Comparison of ENCODE assay signal across 1 cellular context in the genomic region with DNA sequence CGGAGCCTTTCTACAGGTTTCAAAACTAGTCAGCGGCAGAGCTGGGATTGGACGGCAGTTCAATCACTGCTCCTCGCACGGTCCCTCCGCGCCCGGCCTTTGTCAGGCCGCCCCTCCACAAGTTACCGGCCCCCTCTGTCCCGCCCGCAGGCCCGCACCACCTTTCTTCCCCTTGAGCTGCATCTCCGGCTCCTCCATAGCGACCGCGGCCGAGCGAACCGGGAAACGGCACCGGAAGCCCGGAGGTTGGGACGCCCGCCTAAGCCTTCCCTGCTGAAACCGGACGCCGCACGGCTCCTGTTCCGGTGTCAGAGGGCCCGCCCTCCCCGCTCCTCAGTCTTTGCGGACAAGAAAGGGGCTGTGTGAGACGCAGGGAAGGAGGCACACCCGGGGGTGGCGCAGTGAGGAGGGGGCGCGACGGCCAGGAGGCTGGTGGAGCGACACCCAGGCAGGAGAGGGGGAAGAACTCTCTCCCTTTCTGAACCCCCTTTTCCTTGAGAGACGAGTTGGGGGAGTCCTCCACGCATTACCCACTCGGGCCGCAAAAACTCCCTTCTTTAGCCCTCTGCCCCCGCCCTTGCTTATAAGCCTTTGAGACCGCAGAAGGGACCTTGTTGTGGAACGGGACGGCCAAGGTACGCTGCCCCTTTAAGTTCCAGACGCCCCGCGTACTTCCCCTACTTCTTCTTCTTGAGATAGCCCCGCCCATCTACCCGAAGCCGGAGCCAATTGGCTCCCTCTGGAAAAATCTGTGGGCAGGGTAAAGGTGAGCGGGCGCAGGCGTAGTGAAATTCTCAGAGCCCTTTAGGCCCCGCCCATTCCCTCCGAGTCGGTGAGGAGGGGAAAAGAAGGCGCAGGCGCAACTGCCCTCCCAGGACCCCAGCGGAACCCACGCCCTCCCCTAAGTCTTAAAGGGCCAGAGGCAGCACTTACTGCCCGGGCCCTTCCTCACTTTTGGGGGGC.
A peak's percentile ranks its signal among the peaks of the same experiment; 100 is the strongest.
TF ChIP-seq lines count a peak whose summit lies in the region.

Gene BORCS8, minus strand, starts transcription at position 233 of the 963 bp plus-strand sequence. Its CDS starts 35 bp downstream, at position 198.
Gene RFXANK, plus strand, starts transcription at position 339 of the 963 bp plus-strand sequence. CDS start 1,689 bp downstream, outside the sequence.

TF ChIP-seq in H1, 55 proteins besides CTCF, POLR2A, EP300 and RAD21 (continues in another document):
- TF ChIP-seq TCF12 (IDR thresholded peaks at IDR 0.05; ENCODE audit: low read depth, low read length) (0 out of 2 replicates have a peak, but pooled peaks have one; percentile 43), TAF1 (IDR thresholded peaks at IDR 0.05; ENCODE audit: low read depth, low read length) (peak; percentile 97), HDAC2 (IDR thresholded peaks at IDR 0.05; ENCODE audit: borderline replicate concordance in 1 of 2, low read depth in 2 of 2, low read length in 2 of 2) (peak; percentile 48 to 95; a peak in 3 of 4 replicates), KDM5A (IDR thresholded peaks at IDR 0.05; ENCODE audit: low read length) (peak; percentile 91), SAP30 (IDR thresholded peaks at IDR 0.05; ENCODE audit: insufficient read depth, insufficient replicate concordance, low read length) (no peak), JUN (IDR thresholded peaks at IDR 0.05; ENCODE audit: low read depth, low read length) (no peak), BRCA1 (IDR thresholded peaks at IDR 0.05; ENCODE audit: low read depth, low read length) (no peak), GTF2F1 (IDR thresholded peaks at IDR 0.05; ENCODE audit: borderline replicate concordance, low read depth, low read length) (no peak), CBX8 (IDR thresholded peaks at IDR 0.05; ENCODE audit: borderline replicate concordance, low read depth, low read length) (no peak), EZH2 (IDR thresholded peaks at IDR 0.05; ENCODE audit: low read depth, low read length, severe bottlenecking) (no peak), CTBP2 (IDR thresholded peaks at IDR 0.05; ENCODE audit: borderline replicate concordance, insufficient read depth, insufficient read length, low read length) (peak; percentile 83), BACH1 (IDR thresholded peaks at IDR 0.05; ENCODE audit: low read length) (0 out of 2 replicates have a peak, but pooled peaks have one; percentile 16), YY1 (IDR thresholded peaks at IDR 0.05; ENCODE audit: low read depth, low read length) (peak; percentile 69; the same call in 1 of the 2 replicates), KDM1A (IDR thresholded peaks at IDR 0.05; ENCODE audit: borderline replicate concordance, low read length) (no peak), SRF (IDR thresholded peaks at IDR 0.05; ENCODE audit: low read depth, low read length) (peak; percentile 61; the same call in 1 of the 2 replicates), GABPA (IDR thresholded peaks at IDR 0.05; ENCODE audit: borderline replicate concordance, insufficient read depth, low read length) (peak; percentile 99), USF2 (IDR thresholded peaks at IDR 0.05; ENCODE audit: low read length) (no peak), TAF7 (optimal IDR thresholded peaks at IDR 0.05; ENCODE audit: borderline replicate concordance, low read depth, low read length) (peak; percentile 85), SIN3A (conservative IDR thresholded peaks at IDR 0.05 in 1 of 2, IDR thresholded peaks at IDR 0.05 in 1 of 2; ENCODE audit: low read depth in 1 of 2, low read length in 2 of 2) (peak; percentile 46 to 94; a peak in 3 of 4 replicates), MAFK (IDR thresholded peaks at IDR 0.05; ENCODE audit: low read depth, low read length) (no peak), CBX5 (IDR thresholded peaks at IDR 0.05; ENCODE audit: low read depth, low read length) (no peak), HDAC6 (IDR thresholded peaks at IDR 0.05; ENCODE audit: low read depth, low read length) (no peak), CHD1 (IDR thresholded peaks at IDR 0.05; ENCODE audit: low read depth, low read length) (no peak), MAX (IDR thresholded peaks at IDR 0.05) (peak; percentile 53), FOSL1 (IDR thresholded peaks at IDR 0.05; ENCODE audit: insufficient read depth, low read depth, low read length) (0 out of 2 replicates have a peak, but pooled peaks have one; percentile 22), POLR2AphosphoS5 (IDR thresholded peaks at IDR 0.05; ENCODE audit: low read depth, low read length) (0 out of 2 replicates have a peak, but pooled peaks have one; percentile 27), TBP (IDR thresholded peaks at IDR 0.05; ENCODE audit: low read depth, low read length) (peak; percentile 85), ASH2L (IDR thresholded peaks at IDR 0.05; ENCODE audit: low read length) (peak; percentile 87), BCL11A (IDR thresholded peaks at IDR 0.05; ENCODE audit: low read depth in 2 of 2, low read length in 2 of 2) (no peak), NANOG (IDR thresholded peaks at IDR 0.05; ENCODE audit: insufficient read depth, low read depth, low read length, poor library complexity, severe bottlenecking) (peak; percentile 45), SP2 (IDR thresholded peaks at IDR 0.05; ENCODE audit: low read length) (no peak), CEBPB (IDR thresholded peaks at IDR 0.05; ENCODE audit: low read depth, low read length) (0 out of 2 replicates have a peak, but pooled peaks have one; percentile 12), RBBP5 (IDR thresholded peaks at IDR 0.05; ENCODE audit: borderline replicate concordance, low read depth, low read length) (peak; percentile 63), JUND (IDR thresholded peaks at IDR 0.05; ENCODE audit: low read length) (no peak; the same call in 1 of the 2 replicates), SP4 (IDR thresholded peaks at IDR 0.05; ENCODE audit: low read length) (peak; percentile 66; the same call in 1 of the 2 replicates), KDM4A (IDR thresholded peaks at IDR 0.05; ENCODE audit: low read depth, low read length, severe bottlenecking) (peak; percentile 54), TEAD4 (IDR thresholded peaks at IDR 0.05; ENCODE audit: low read depth, low read length) (no peak), ATF3 (IDR thresholded peaks at IDR 0.05; ENCODE audit: insufficient read depth, low read depth, low read length) (no peak), RNF2 (IDR thresholded peaks at IDR 0.05; ENCODE audit: borderline replicate concordance, low read depth, low read length, missing control alignments, poor library complexity, severe bottlenecking) (no peak), PHF8 (conservative IDR thresholded peaks at IDR 0.05; ENCODE audit: low read depth, low read length) (peak; percentile 80), SP1 (IDR thresholded peaks at IDR 0.05; ENCODE audit: low read depth, low read length) (peak; percentile 75), CHD2 (IDR thresholded peaks at IDR 0.05; ENCODE audit: low read length) (0 out of 2 replicates have a peak, but pooled peaks have one; percentile 45), ZNF274 (IDR thresholded peaks at IDR 0.05; ENCODE audit: borderline replicate concordance, extremely low read depth, low read length) (no peak), SUZ12 (IDR thresholded peaks at IDR 0.05; ENCODE audit: low read length) (no peak), EGR1 (IDR thresholded peaks at IDR 0.05; ENCODE audit: borderline replicate concordance, low read depth, low read length) (peak; percentile 71), RXRA (IDR thresholded peaks at IDR 0.05; ENCODE audit: insufficient read depth, low read depth, low read length) (no peak)
- TF ChIP-seq, protein P1, sequence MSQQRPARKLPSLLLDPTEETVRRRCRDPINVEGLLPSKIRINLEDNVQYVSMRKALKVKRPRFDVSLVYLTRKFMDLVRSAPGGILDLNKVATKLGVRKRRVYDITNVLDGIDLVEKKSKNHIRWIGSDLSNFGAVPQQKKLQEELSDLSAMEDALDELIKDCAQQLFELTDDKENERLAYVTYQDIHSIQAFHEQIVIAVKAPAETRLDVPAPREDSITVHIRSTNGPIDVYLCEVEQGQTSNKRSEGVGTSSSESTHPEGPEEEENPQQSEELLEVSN (IDR thresholded peaks at IDR 0.05): peak; percentile 43; the same call in 1 of the 2 replicates
- TF ChIP-seq, protein P2, sequence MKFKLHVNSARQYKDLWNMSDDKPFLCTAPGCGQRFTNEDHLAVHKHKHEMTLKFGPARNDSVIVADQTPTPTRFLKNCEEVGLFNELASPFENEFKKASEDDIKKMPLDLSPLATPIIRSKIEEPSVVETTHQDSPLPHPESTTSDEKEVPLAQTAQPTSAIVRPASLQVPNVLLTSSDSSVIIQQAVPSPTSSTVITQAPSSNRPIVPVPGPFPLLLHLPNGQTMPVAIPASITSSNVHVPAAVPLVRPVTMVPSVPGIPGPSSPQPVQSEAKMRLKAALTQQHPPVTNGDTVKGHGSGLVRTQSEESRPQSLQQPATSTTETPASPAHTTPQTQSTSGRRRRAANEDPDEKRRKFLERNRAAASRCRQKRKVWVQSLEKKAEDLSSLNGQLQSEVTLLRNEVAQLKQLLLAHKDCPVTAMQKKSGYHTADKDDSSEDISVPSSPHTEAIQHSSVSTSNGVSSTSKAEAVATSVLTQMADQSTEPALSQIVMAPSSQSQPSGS (IDR thresholded peaks at IDR 0.05; ENCODE audit: low read length): no peak
- TF ChIP-seq, protein P3, sequence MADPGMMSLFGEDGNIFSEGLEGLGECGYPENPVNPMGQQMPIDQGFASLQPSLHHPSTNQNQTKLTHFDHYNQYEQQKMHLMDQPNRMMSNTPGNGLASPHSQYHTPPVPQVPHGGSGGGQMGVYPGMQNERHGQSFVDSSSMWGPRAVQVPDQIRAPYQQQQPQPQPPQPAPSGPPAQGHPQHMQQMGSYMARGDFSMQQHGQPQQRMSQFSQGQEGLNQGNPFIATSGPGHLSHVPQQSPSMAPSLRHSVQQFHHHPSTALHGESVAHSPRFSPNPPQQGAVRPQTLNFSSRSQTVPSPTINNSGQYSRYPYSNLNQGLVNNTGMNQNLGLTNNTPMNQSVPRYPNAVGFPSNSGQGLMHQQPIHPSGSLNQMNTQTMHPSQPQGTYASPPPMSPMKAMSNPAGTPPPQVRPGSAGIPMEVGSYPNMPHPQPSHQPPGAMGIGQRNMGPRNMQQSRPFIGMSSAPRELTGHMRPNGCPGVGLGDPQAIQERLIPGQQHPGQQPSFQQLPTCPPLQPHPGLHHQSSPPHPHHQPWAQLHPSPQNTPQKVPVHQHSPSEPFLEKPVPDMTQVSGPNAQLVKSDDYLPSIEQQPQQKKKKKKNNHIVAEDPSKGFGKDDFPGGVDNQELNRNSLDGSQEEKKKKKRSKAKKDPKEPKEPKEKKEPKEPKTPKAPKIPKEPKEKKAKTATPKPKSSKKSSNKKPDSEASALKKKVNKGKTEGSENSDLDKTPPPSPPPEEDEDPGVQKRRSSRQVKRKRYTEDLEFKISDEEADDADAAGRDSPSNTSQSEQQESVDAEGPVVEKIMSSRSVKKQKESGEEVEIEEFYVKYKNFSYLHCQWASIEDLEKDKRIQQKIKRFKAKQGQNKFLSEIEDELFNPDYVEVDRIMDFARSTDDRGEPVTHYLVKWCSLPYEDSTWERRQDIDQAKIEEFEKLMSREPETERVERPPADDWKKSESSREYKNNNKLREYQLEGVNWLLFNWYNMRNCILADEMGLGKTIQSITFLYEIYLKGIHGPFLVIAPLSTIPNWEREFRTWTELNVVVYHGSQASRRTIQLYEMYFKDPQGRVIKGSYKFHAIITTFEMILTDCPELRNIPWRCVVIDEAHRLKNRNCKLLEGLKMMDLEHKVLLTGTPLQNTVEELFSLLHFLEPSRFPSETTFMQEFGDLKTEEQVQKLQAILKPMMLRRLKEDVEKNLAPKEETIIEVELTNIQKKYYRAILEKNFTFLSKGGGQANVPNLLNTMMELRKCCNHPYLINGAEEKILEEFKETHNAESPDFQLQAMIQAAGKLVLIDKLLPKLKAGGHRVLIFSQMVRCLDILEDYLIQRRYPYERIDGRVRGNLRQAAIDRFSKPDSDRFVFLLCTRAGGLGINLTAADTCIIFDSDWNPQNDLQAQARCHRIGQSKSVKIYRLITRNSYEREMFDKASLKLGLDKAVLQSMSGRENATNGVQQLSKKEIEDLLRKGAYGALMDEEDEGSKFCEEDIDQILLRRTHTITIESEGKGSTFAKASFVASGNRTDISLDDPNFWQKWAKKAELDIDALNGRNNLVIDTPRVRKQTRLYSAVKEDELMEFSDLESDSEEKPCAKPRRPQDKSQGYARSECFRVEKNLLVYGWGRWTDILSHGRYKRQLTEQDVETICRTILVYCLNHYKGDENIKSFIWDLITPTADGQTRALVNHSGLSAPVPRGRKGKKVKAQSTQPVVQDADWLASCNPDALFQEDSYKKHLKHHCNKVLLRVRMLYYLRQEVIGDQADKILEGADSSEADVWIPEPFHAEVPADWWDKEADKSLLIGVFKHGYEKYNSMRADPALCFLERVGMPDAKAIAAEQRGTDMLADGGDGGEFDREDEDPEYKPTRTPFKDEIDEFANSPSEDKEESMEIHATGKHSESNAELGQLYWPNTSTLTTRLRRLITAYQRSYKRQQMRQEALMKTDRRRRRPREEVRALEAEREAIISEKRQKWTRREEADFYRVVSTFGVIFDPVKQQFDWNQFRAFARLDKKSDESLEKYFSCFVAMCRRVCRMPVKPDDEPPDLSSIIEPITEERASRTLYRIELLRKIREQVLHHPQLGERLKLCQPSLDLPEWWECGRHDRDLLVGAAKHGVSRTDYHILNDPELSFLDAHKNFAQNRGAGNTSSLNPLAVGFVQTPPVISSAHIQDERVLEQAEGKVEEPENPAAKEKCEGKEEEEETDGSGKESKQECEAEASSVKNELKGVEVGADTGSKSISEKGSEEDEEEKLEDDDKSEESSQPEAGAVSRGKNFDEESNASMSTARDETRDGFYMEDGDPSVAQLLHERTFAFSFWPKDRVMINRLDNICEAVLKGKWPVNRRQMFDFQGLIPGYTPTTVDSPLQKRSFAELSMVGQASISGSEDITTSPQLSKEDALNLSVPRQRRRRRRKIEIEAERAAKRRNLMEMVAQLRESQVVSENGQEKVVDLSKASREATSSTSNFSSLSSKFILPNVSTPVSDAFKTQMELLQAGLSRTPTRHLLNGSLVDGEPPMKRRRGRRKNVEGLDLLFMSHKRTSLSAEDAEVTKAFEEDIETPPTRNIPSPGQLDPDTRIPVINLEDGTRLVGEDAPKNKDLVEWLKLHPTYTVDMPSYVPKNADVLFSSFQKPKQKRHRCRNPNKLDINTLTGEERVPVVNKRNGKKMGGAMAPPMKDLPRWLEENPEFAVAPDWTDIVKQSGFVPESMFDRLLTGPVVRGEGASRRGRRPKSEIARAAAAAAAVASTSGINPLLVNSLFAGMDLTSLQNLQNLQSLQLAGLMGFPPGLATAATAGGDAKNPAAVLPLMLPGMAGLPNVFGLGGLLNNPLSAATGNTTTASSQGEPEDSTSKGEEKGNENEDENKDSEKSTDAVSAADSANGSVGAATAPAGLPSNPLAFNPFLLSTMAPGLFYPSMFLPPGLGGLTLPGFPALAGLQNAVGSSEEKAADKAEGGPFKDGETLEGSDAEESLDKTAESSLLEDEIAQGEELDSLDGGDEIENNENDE (IDR thresholded peaks at IDR 0.05; ENCODE audit: insufficient replicate concordance, low read length): no peak
